Comparison of ENCODE assay signal across 20 cellular contexts in the genomic region with DNA sequence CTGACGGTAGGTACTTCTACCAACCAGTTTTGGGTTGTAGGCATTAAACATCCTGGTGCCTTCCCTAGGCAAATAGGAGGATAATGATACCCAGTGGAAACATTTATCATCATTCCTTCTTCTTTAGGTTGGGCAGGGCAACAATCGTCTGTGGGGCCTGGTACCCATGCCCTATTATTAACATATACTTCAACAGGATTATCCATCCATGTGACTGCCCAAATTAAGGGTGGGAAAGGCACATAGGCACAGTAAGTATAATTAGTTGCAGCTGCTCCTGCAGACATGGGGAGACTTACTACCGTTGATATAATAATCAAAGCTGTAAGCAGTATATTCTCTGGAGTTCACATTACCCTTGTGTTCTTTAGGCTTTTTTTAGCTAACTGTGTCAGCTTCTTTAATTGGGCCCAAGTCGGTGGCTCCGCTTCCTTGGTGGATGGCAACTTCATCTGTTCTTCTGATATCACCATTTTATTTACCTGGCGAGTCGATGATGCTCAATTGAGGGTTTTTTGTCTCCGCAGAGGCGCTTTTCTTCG. TPM values are rescaled to one million over a fixed set of nuclear protein-coding genes. Genes with fewer than 3 reads are reported as not detected.
"Had no signal": no experiment of that assay in that cellular context is flagged by ENCODE, and none has a peak within 500 bp of the region (broad histone marks: within the 10 kb centered on the region; RNA-seq: fewer than 3 reads in every experiment).

No MANE protein-coding gene starts in this region.

- H3K4me3 ChIP-seq: body of pancreas, colonic mucosa, lung, tibial artery, uterus had no signal

- DNase-seq: activated CD4-positive, CD25-positive, alpha-beta regulatory T cell treated with anti-CD3 and anti-CD28 coated beads, Interleukin-2, amount 50 U/mL, for 72 hours; activated naive CD8-positive, alpha-beta T cell treated with anti-CD3 and anti-CD28 coated beads for 36 hours; amygdala; body of pancreas; caudate nucleus; colonic mucosa; left colon; naive thymus-derived CD4-positive, alpha-beta T cell; posterior cingulate gyrus; right cardiac atrium; small intestine; stimulated activated CD4-positive, alpha-beta T cell treated with anti-CD3 and anti-CD28 coated beads, Interleukin-4, amount 100 ng/mL, for 24 hours; stimulated activated naive CD4-positive, alpha-beta T cell; tibial artery; uterus had no signal

- H3K36me3 ChIP-seq: colonic mucosa, neutrophil, tibial artery, uterus had no signal

- H3K27ac Mint-ChIP-seq: activated naive CD8-positive, alpha-beta T cell treated with anti-CD3 and anti-CD28 coated beads for 36 hours; activated T-helper 1 cell treated with anti-CD3 and anti-CD28 coated beads, Interleukin-12 subunit alpha, Interleukin-12 subunit beta, Interleukin-2, Interleukin-4 antibody, amounts not matched to agents 30 ng/mL and 10 ng/mL and 1 ng/mL, durations not matched to agents 14 hours and 24 hours and 36 hours; naive thymus-derived CD4-positive, alpha-beta T cell had no signal

- H3K27me3 ChIP-seq: body of pancreas, colonic mucosa, neutrophil, tibial artery, uterus had no signal

- H3K9me3 Mint-ChIP-seq: activated naive CD8-positive, alpha-beta T cell treated with anti-CD3 and anti-CD28 coated beads for 36 hours; activated T-helper 1 cell treated with anti-CD3 and anti-CD28 coated beads, Interleukin-12 subunit alpha, Interleukin-12 subunit beta, Interleukin-2, Interleukin-4 antibody, amounts not matched to agents 30 ng/mL and 10 ng/mL and 1 ng/mL, durations not matched to agents 14 hours and 24 hours and 36 hours had no signal

- H3K4me3 Mint-ChIP-seq: activated naive CD8-positive, alpha-beta T cell treated with anti-CD3 and anti-CD28 coated beads for 36 hours; activated T-helper 1 cell treated with anti-CD3 and anti-CD28 coated beads, Interleukin-12 subunit alpha, Interleukin-12 subunit beta, Interleukin-2, Interleukin-4 antibody, amounts not matched to agents 30 ng/mL and 10 ng/mL and 1 ng/mL, durations not matched to agents 14 hours and 24 hours and 36 hours; naive thymus-derived CD4-positive, alpha-beta T cell had no signal

- H3K27ac ChIP-seq: body of pancreas, colonic mucosa, neutrophil, tibial artery, uterus had no signal

- ATAC-seq: body of pancreas; esophagus mucosa; left colon; naive thymus-derived CD4-positive, alpha-beta T cell; right cardiac atrium had no signal

- H3K27me3 Mint-ChIP-seq: activated naive CD8-positive, alpha-beta T cell treated with anti-CD3 and anti-CD28 coated beads for 36 hours; naive thymus-derived CD4-positive, alpha-beta T cell had no signal

- H3K9me3 ChIP-seq: body of pancreas, colonic mucosa, neutrophil, tibial artery, uterus had no signal

- H3K36me3 Mint-ChIP-seq: activated naive CD8-positive, alpha-beta T cell treated with anti-CD3 and anti-CD28 coated beads for 36 hours; naive thymus-derived CD4-positive, alpha-beta T cell had no signal

- H3K4me1 ChIP-seq: colonic mucosa, uterus had no signal

RNA-seq across cellular contexts. Expression of gene PTCRA, which starts 19.6 kb away (rescaled TPM):
- total RNA-seq: activated CD8-positive, alpha-beta memory T cell treated with anti-CD3 and anti-CD28 coated beads for 36 hours; activated naive CD8-positive, alpha-beta T cell treated with anti-CD3 and anti-CD28 coated beads for 36 hours; activated T-helper 1 cell treated with anti-CD3 and anti-CD28 coated beads, Interleukin-12 subunit alpha, Interleukin-12 subunit beta, Interleukin-2, Interleukin-4 antibody, amounts not matched to agents 30 ng/mL and 10 ng/mL and 1 ng/mL, durations not matched to agents 14 hours and 24 hours and 36 hours; body of pancreas; colonic mucosa; esophagus mucosa; left colon; right cardiac atrium had no signal
